ENCODE assay signal across 16 cellular contexts in the genomic region with DNA sequence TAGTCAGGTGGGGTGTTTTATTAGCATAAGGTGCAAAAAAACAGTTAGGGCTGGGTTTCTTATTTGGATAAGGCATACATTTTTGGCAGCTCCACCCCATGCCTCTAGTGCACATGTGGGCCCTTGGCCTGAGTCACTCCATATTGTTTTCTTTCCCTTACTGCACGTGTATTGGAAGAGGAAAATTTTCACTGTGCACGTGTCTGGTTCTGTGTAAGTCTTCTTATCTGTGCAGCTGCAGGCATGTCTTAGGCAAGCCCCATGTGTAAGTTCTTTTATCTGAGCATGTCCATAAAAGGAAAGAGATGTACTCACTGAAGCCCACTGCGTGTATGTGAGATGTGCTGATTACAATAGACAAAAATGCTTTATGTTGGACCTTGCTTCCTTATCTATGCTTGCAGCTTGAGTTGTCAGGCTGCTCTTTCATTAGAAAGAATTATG.
"Had no signal": no experiment of that assay in that cellular context is flagged by ENCODE, and none has a peak within 500 bp of the region (broad histone marks: within the 10 kb centered on the region; RNA-seq: fewer than 3 reads in every experiment).

No MANE protein-coding gene starts in this region.

- ATAC-seq: activated CD8-positive, alpha-beta memory T cell treated with anti-CD3 and anti-CD28 coated beads, Interleukin-2, amount 10 ng/mL, durations not matched to agents 7 days and 5 days; effector memory CD8-positive, alpha-beta T cell; left lung had no signal

- H3K36me3 ChIP-seq: ascending aorta, left lung, stomach, thyroid gland, vagina had no signal

- H3K27me3 Mint-ChIP-seq: activated CD8-positive, alpha-beta memory T cell treated with anti-CD3 and anti-CD28 coated beads, Interleukin-2, amount 10 ng/mL, durations not matched to agents 7 days and 5 days; activated naive CD8-positive, alpha-beta T cell treated with anti-CD3 and anti-CD28 coated beads, Interleukin-2, amount 10 ng/mL, durations not matched to agents 7 days and 5 days; effector memory CD8-positive, alpha-beta T cell had no signal

- H3K4me1 ChIP-seq: ascending aorta, left lung, stomach, thyroid gland, vagina had no signal

- H3K4me1 Mint-ChIP-seq: activated CD8-positive, alpha-beta memory T cell treated with anti-CD3 and anti-CD28 coated beads, Interleukin-2, amount 10 ng/mL, durations not matched to agents 7 days and 5 days; activated naive CD8-positive, alpha-beta T cell treated with anti-CD3 and anti-CD28 coated beads, Interleukin-2, amount 10 ng/mL, durations not matched to agents 7 days and 5 days had no signal

- H3K9me3 ChIP-seq: thyroid gland had no signal

- H3K36me3 Mint-ChIP-seq: activated CD8-positive, alpha-beta memory T cell treated with anti-CD3 and anti-CD28 coated beads, Interleukin-2, amount 10 ng/mL, durations not matched to agents 7 days and 5 days; activated naive CD8-positive, alpha-beta T cell treated with anti-CD3 and anti-CD28 coated beads, Interleukin-2, amount 10 ng/mL, durations not matched to agents 7 days and 5 days had no signal

- DNase-seq: activated CD4-positive, alpha-beta T cell treated with anti-CD3 and anti-CD28 coated beads for 1 hour; activated CD4-positive, alpha-beta T cell treated with anti-CD3 and anti-CD28 coated beads, Interleukin-2, amount 50 U/mL, for 48 hours; activated CD8-positive, alpha-beta memory T cell treated with anti-CD3 and anti-CD28 coated beads, Interleukin-2, amount 10 ng/mL, durations not matched to agents 7 days and 5 days; activated gamma-delta T cell treated with Interleukin-2 at 50 U/mL for 16 hours; activated naive CD8-positive, alpha-beta T cell treated with anti-CD3 and anti-CD28 coated beads, Interleukin-2, amount 10 ng/mL, durations not matched to agents 7 days and 5 days; activated T-cell treated with anti-CD3 and anti-CD28 coated beads, Interleukin-2, amount 50 U/mL, for 48 hours; central memory CD4-positive, alpha-beta T cell; effector memory CD8-positive, alpha-beta T cell; left lung; stimulated activated CD4-positive, alpha-beta T cell treated with anti-CD3 and anti-CD28 coated beads, Interleukin-15, amount 100 ng/mL, for 24 hours; stomach; T-helper 2 cell; thyroid gland had no signal

- H3K27ac ChIP-seq: ascending aorta, epithelial cell of prostate, left lung, stomach, thyroid gland, vagina had no signal

- H3K4me3 Mint-ChIP-seq: activated CD8-positive, alpha-beta memory T cell treated with anti-CD3 and anti-CD28 coated beads, Interleukin-2, amount 10 ng/mL, durations not matched to agents 7 days and 5 days; activated naive CD8-positive, alpha-beta T cell treated with anti-CD3 and anti-CD28 coated beads, Interleukin-2, amount 10 ng/mL, durations not matched to agents 7 days and 5 days; effector memory CD8-positive, alpha-beta T cell had no signal

- H3K27me3 ChIP-seq: ascending aorta, left lung, stomach, thyroid gland, vagina had no signal

- H3K27ac Mint-ChIP-seq: activated CD8-positive, alpha-beta memory T cell treated with anti-CD3 and anti-CD28 coated beads, Interleukin-2, amount 10 ng/mL, durations not matched to agents 7 days and 5 days; activated naive CD8-positive, alpha-beta T cell treated with anti-CD3 and anti-CD28 coated beads, Interleukin-2, amount 10 ng/mL, durations not matched to agents 7 days and 5 days; effector memory CD8-positive, alpha-beta T cell had no signal

- H3K4me3 ChIP-seq: ascending aorta, left lung, stomach, thyroid gland, vagina had no signal
